Comparison of ENCODE assay signal across 1 cellular context in the genomic region with DNA sequence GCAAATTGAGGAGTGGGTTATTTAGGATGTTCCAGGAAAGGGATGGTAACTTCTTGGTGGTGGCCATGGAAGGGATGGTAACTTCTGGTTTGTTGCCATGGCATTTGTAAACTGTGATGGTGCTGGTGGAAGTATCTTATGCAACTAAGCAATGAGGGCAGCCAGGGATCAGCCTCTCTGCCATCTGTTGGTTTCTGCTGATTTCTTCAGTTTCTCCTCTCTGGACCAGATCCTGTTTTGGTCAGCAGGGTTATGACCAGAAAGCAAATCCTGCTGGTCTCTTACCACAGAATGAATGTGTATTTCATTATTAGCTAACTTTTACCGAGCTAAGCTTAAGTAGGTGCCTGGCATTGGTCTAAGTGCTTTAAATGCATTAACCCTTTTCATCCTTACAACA.
TF ChIP-seq lines count a peak whose summit lies in the region.

No MANE protein-coding gene starts in this region.

TF ChIP-seq in H1, 55 proteins besides CTCF, POLR2A, EP300 and RAD21:
- no peak for TF ChIP-seq SP2 (IDR thresholded peaks at IDR 0.05; ENCODE audit: low read length)
- TF ChIP-seq, protein P1, sequence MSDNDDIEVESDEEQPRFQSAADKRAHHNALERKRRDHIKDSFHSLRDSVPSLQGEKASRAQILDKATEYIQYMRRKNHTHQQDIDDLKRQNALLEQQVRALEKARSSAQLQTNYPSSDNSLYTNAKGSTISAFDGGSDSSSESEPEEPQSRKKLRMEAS (IDR thresholded peaks at IDR 0.05), result no peak
- TF ChIP-seq BCL11A (IDR thresholded peaks at IDR 0.05; ENCODE audit: low read depth in 2 of 2, low read length in 2 of 2), result no peak
- TF ChIP-seq MAFK (IDR thresholded peaks at IDR 0.05; ENCODE audit: low read depth, low read length), result no peak
- no peak for TF ChIP-seq CEBPB (IDR thresholded peaks at IDR 0.05; ENCODE audit: low read depth, low read length)
- no peak for TF ChIP-seq GTF2F1 (IDR thresholded peaks at IDR 0.05; ENCODE audit: borderline replicate concordance, low read depth, low read length)
- no peak for TF ChIP-seq CBX5 (IDR thresholded peaks at IDR 0.05; ENCODE audit: low read depth, low read length)
- TF ChIP-seq CBX8 (IDR thresholded peaks at IDR 0.05; ENCODE audit: borderline replicate concordance, low read depth, low read length), result no peak
- no peak for TF ChIP-seq JUND (IDR thresholded peaks at IDR 0.05; ENCODE audit: low read length)
- no peak for TF ChIP-seq ASH2L (IDR thresholded peaks at IDR 0.05; ENCODE audit: low read length)
- no peak for TF ChIP-seq TAF7 (optimal IDR thresholded peaks at IDR 0.05; ENCODE audit: borderline replicate concordance, low read depth, low read length)
- TF ChIP-seq NANOG (IDR thresholded peaks at IDR 0.05; ENCODE audit: insufficient read depth, low read depth, low read length, poor library complexity, severe bottlenecking), result no peak
- no peak for TF ChIP-seq POU5F1 (IDR thresholded peaks at IDR 0.05; ENCODE audit: low read depth, low read length)
- TF ChIP-seq BRCA1 (IDR thresholded peaks at IDR 0.05; ENCODE audit: low read depth, low read length), result no peak
- TF ChIP-seq, protein P2, sequence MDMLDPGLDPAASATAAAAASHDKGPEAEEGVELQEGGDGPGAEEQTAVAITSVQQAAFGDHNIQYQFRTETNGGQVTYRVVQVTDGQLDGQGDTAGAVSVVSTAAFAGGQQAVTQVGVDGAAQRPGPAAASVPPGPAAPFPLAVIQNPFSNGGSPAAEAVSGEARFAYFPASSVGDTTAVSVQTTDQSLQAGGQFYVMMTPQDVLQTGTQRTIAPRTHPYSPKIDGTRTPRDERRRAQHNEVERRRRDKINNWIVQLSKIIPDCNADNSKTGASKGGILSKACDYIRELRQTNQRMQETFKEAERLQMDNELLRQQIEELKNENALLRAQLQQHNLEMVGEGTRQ (IDR thresholded peaks at IDR 0.05; ENCODE audit: low read length), result no peak
- no peak for TF ChIP-seq RNF2 (IDR thresholded peaks at IDR 0.05; ENCODE audit: borderline replicate concordance, low read depth, low read length, missing control alignments, poor library complexity, severe bottlenecking)
- TF ChIP-seq FOSL1 (IDR thresholded peaks at IDR 0.05; ENCODE audit: insufficient read depth, low read depth, low read length), result no peak
